21 cellular contexts compared by ENCODE assay signal in the genomic region with DNA sequence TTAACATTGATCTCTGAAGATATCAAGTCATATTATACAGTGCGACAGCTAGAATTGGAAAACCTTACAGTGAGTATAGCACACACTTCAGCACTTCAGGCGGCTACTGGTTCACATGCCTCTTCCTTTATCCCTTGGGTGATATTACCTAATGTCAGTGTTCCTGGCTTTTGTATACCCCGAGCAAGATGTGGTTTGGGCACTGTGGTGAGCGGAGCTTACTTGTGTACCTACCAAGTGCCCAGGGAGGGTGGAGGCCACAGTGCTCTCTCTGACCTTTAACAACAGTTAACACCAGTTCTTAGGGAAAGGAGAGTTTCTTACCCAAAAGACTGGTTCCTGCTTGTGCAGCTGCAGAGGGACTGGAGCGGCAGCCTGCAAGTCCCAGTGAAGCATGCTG.
A peak's percentile ranks its signal among the peaks of the same experiment; 100 is the strongest.
DNase-seq lines count a peak whose midpoint lies in the region; ATAC-seq, FAIRE-seq and TF ChIP-seq lines count a peak whose summit lies in the region.
"Had no signal": no experiment of that assay in that cellular context is flagged by ENCODE, and none has a peak within 500 bp of the region (broad histone marks: within the 10 kb centered on the region; RNA-seq: fewer than 3 reads in every experiment).

No MANE protein-coding gene starts in this region.

- WGBS in pancreas, 2 donors = 93 to 96% methylated on average over 5 of the region's 5 CpGs

- H3K36me3 ChIP-seq in right atrium auricular region = peaks cover 46% of the 10 kb centered on the region
- H3K36me3 ChIP-seq in SK-N-MC (ENCODE audit: insufficient read depth, low read length) = peaks cover 45% of the 10 kb centered on the region
- H3K36me3 ChIP-seq in stomach smooth muscle (ENCODE audit: control insufficient read depth in 2 of 2, insufficient read depth in 2 of 2, low read length in 2 of 2) = peaks cover 27 to 40% of the 10 kb centered on the region in 2 donors
- peaks cover 0 to 29% (median 3%) of the 10 kb centered on the region in 3 donors for H3K36me3 ChIP-seq in pancreas

- H3K27ac ChIP-seq in right atrium auricular region = peak overlapping the region; percentile 75 to 77
- peak overlapping the region; percentile 27; the same call in 1 of the 2 replicates for H3K27ac ChIP-seq in SK-N-MC
- H3K27ac ChIP-seq in stomach smooth muscle (ENCODE audit: low read length) = peak overlapping the region; percentile 18
- no peak overlapping the region for H3K27ac ChIP-seq in pancreas
- H3K27ac ChIP-seq: esophagus squamous epithelium, PC-9, transverse colon had no signal

- H3K27ac Mint-ChIP-seq in endothelial cell (ENCODE audit: unreplicated experiment) = peak overlapping the region; percentile 45
- H3K27ac Mint-ChIP-seq: activated CD4-positive, alpha-beta T cell treated with anti-CD3 and anti-CD28 coated beads, Interleukin-2, amount 10 ng/mL, durations not matched to agents 24 days and 14 days had no signal

- intact Hi-C loops in Right ventricle myocardium inferior (cut with DNase I) = no loop called here
- intact Hi-C loops in pancreas (cut with DNase I) = loop anchor here in 1 of 3 donors (10.0 kb wide), 1 partner anchor 90 kb away; no protein-coding TSS in a partner anchor

- no peak for DNase-seq in right atrium auricular region (ENCODE audit: low spot score)
- no peak for DNase-seq in Right ventricle myocardium inferior (ENCODE audit: missing footprints)
- no peak for DNase-seq in SK-N-MC (ENCODE audit: low read depth, low spot score)
- DNase-seq in endothelial cell (ENCODE audit: low spot score) = no peak
- no peak for DNase-seq in pancreas
- no peak for DNase-seq in central memory CD4-positive, alpha-beta T cell
- DNase-seq: activated CD4-positive, alpha-beta T cell treated with anti-CD3 and anti-CD28 coated beads, Interleukin-2, amount 10 ng/mL, durations not matched to agents 24 days and 14 days; activated T-cell treated with anti-CD3 and anti-CD28 coated beads, Interleukin-2, amount 50 U/mL, for 4 hours; Caco-2; cerebellar nuclear complex; effector CD8-positive, alpha-beta T cell; esophagus squamous epithelium; left cardiac atrium; mucosa of descending colon; NCI-H187; PC-9; SK-N-SH; stimulated activated naive CD4-positive, alpha-beta T cell treated with Interleukin-2 at 50 U/mL for 16 hours; transverse colon had no signal

- no peak overlapping the region for H3K4me3 ChIP-seq in right atrium auricular region
- no peak overlapping the region for H3K4me3 ChIP-seq in SK-N-MC
- H3K4me3 ChIP-seq in stomach smooth muscle (ENCODE audit: low read length in 2 of 2) = no peak overlapping the region
- H3K4me3 ChIP-seq in pancreas = no peak overlapping the region
- H3K4me3 ChIP-seq: esophagus squamous epithelium, mucosa of descending colon, PC-9, transverse colon had no signal

- peaks cover 3% of the 10 kb centered on the region for H3K27me3 Mint-ChIP-seq in endothelial cell (ENCODE audit: unreplicated experiment)
- H3K27me3 Mint-ChIP-seq: activated CD4-positive, alpha-beta T cell treated with anti-CD3 and anti-CD28 coated beads, Interleukin-2, amount 10 ng/mL, durations not matched to agents 24 days and 14 days had no signal

- ATAC-seq in Right ventricle myocardium inferior (no peak), pancreas (no peak)
- ATAC-seq: activated T-cell treated with anti-CD3 and anti-CD28 coated beads, Interleukin-2, amount 50 U/mL, for 4 hours; left cardiac atrium; mucosa of descending colon; sciatic nerve had no signal

- no peaks in the 10 kb centered on the region for H3K9me3 ChIP-seq in right atrium auricular region
- H3K9me3 ChIP-seq in SK-N-MC (ENCODE audit: low read depth, low read length) = no peaks in the 10 kb centered on the region
- no peaks in the 10 kb centered on the region for H3K9me3 ChIP-seq in stomach smooth muscle (ENCODE audit: control insufficient read depth in 2 of 2, low read length in 2 of 2)
- no peaks in the 10 kb centered on the region for H3K9me3 ChIP-seq in pancreas
- H3K9me3 ChIP-seq: Caco-2, esophagus squamous epithelium, mucosa of descending colon, SK-N-SH, transverse colon had no signal

- H3K9me3 Mint-ChIP-seq in endothelial cell (ENCODE audit: unreplicated experiment) = no peaks in the 10 kb centered on the region
- H3K9me3 Mint-ChIP-seq: activated CD4-positive, alpha-beta T cell treated with anti-CD3 and anti-CD28 coated beads, Interleukin-2, amount 10 ng/mL, durations not matched to agents 24 days and 14 days; activated T-cell treated with anti-CD3 and anti-CD28 coated beads, Interleukin-2, amount 50 U/mL, for 4 hours had no signal

- H3K27me3 ChIP-seq in right atrium auricular region = no peaks in the 10 kb centered on the region
- no peaks in the 10 kb centered on the region for H3K27me3 ChIP-seq in stomach smooth muscle (ENCODE audit: control insufficient read depth in 1 of 2, insufficient read depth in 2 of 2, low read length in 2 of 2)
- no peaks in the 10 kb centered on the region for H3K27me3 ChIP-seq in pancreas
- H3K27me3 ChIP-seq: esophagus squamous epithelium, transverse colon had no signal

- no peak for FAIRE-seq in pancreas (lab: Jason Lieb, UNC)

- TF ChIP-seq CTCF in right atrium auricular region (IDR thresholded peaks at IDR 0.05) = no peak
- TF ChIP-seq CTCF in endothelial cell (IDR thresholded peaks at IDR 0.05; ENCODE audit: unreplicated experiment) = no peak
- no peak for TF ChIP-seq CTCF in pancreas (IDR thresholded peaks at IDR 0.05)

- H3K4me1 ChIP-seq in right atrium auricular region (peaks cover 0 to 65% of the 10 kb centered on the region in 2 donors), stomach smooth muscle (ENCODE audit: control insufficient read depth, insufficient read depth, low read length) (peaks cover 34% of the 10 kb centered on the region), pancreas (peaks cover 0 to 3% (median 0%) of the 10 kb centered on the region in 3 donors)

- H3K9ac ChIP-seq in SK-N-MC (ENCODE audit: insufficient read length) (no peak overlapping the region), stomach smooth muscle (ENCODE audit: low read length in 2 of 2) (no peak overlapping the region)
- H3K9ac ChIP-seq: SK-N-SH had no signal

- H3K36me3 Mint-ChIP-seq in endothelial cell (ENCODE audit: low read depth, unreplicated experiment) = peaks cover 47% of the 10 kb centered on the region

- H3K4me1 Mint-ChIP-seq in endothelial cell (ENCODE audit: unreplicated experiment) = peaks cover 20% of the 10 kb centered on the region

- H3K4me3 Mint-ChIP-seq in endothelial cell (ENCODE audit: unreplicated experiment) = no peak overlapping the region
- H3K4me3 Mint-ChIP-seq: activated CD4-positive, alpha-beta T cell treated with anti-CD3 and anti-CD28 coated beads, Interleukin-2, amount 10 ng/mL, durations not matched to agents 24 days and 14 days; activated T-cell treated with anti-CD3 and anti-CD28 coated beads, Interleukin-2, amount 50 U/mL, for 4 hours had no signal

Comparison
In these comparisons a context has a peak if more than half of its experiments do, and no peak if none do; other contexts are left out.
1. H3K27ac ChIP-seq: peak in right atrium auricular region (2 of 2), SK-N-MC (single experiment) and stomach smooth muscle (single experiment); none in pancreas (0 of 4).